In genomic region chr14:48526307-48526706, GRCh38 we compare ENCODE assay signal across 3 cellular contexts.
"Had no signal": no experiment of that assay in that cellular context is flagged by ENCODE, and none has a peak within 500 bp of the region (broad histone marks: within the 10 kb centered on the region; RNA-seq: fewer than 3 reads in every experiment).

No MANE protein-coding gene starts in this region.

- DNase-seq: GDM1, GF-D8 had no signal

- ATAC-seq: GM12878 had no signal

- H3K4me3 ChIP-seq: GM12878 had no signal
